8 cellular contexts compared by ENCODE assay signal in genomic region chr1:200351826-200352549, GRCh38. TPM values are rescaled to one million over a fixed set of nuclear protein-coding genes. Genes with fewer than 3 reads are reported as not detected.
DNase-seq lines count a peak whose midpoint lies in the region; ATAC-seq and TF ChIP-seq lines count a peak whose summit lies in the region.

No MANE protein-coding gene starts in this region.

- H3K4me2 ChIP-seq in OCI-LY3 (ENCODE audit: low read length): peak overlapping the region; percentile 57
- peak overlapping the region; percentile 61 for H3K4me2 ChIP-seq in skeletal muscle satellite cell (ENCODE audit: low read length)

- H3K4me1 ChIP-seq in OCI-LY3 (ENCODE audit: low read length) (peaks cover 32% of the 10 kb centered on the region), skeletal muscle satellite cell (ENCODE audit: control insufficient read depth, insufficient read depth, low read length) (peaks cover 22% of the 10 kb centered on the region), Peyer's patch (peaks cover 0 to 12% (median 0%) of the 10 kb centered on the region in 4 donors)

- TF ChIP-seq CTCF in OCI-LY3 (IDR thresholded peaks at IDR 0.05; ENCODE audit: low read depth, low read length): 0 out of 2 replicates have a peak, but pooled peaks have one; percentile 8
- no peak for TF ChIP-seq CTCF in Peyer's patch (IDR thresholded peaks at IDR 0.05)

- ATAC-seq in GM21576 (IDR thresholded peaks at IDR 0.05; ENCODE audit: unreplicated experiment): peak; percentile 69

- no peak overlapping the region for H3K27ac ChIP-seq in OCI-LY3 (ENCODE audit: low read length)
- peak overlapping the region in 1 of 4 donors; percentile 12 for H3K27ac ChIP-seq in Peyer's patch

- TF ChIP-seq POLR2A in Peyer's patch (IDR thresholded peaks at IDR 0.05): no peak

- peak overlapping the region; percentile 31 for H3K4me3 ChIP-seq in OCI-LY3 (ENCODE audit: low read length)
- peak overlapping the region; percentile 18 for H3K4me3 ChIP-seq in skeletal muscle satellite cell (ENCODE audit: low read length)
- peak overlapping the region in 1 of 4 donors; percentile 19 for H3K4me3 ChIP-seq in Peyer's patch

- peak overlapping the region; percentile 15; the same call in 1 of the 2 replicates for H3K9ac ChIP-seq in OCI-LY3 (ENCODE audit: low read length)
- peak overlapping the region; percentile 61 for H3K9ac ChIP-seq in skeletal muscle satellite cell (ENCODE audit: low read depth, low read length)

- H3K36me3 ChIP-seq in OCI-LY3 (replicated peaks; ENCODE audit: low read depth, low read length): no peaks in the 10 kb centered on the region
- no peaks in the 10 kb centered on the region for H3K36me3 ChIP-seq in skeletal muscle satellite cell (ENCODE audit: insufficient read depth, low read length)
- H3K36me3 ChIP-seq in Peyer's patch: no peaks in the 10 kb centered on the region

- H3K79me2 ChIP-seq in OCI-LY3 (ENCODE audit: low read length): no peaks in the 10 kb centered on the region

- H2AFZ ChIP-seq in OCI-LY3 (ENCODE audit: low read depth, low read length): peak overlapping the region; percentile 83

- no peaks in the 10 kb centered on the region for H4K20me1 ChIP-seq in OCI-LY3 (ENCODE audit: insufficient read depth, low read length)

- no peaks in the 10 kb centered on the region for H3K27me3 ChIP-seq in OCI-LY3 (ENCODE audit: low read depth, low read length)
- no peaks in the 10 kb centered on the region for H3K27me3 ChIP-seq in skeletal muscle satellite cell (ENCODE audit: control insufficient read depth, insufficient read depth, low read length)
- no peaks in the 10 kb centered on the region for H3K27me3 ChIP-seq in Peyer's patch

- no peaks in the 10 kb centered on the region for H3K9me3 ChIP-seq in OCI-LY3 (ENCODE audit: insufficient read depth, low read length)
- no peaks in the 10 kb centered on the region for H3K9me3 ChIP-seq in skeletal muscle satellite cell (replicated peaks; ENCODE audit: low read length)
- no peaks in the 10 kb centered on the region for H3K9me3 ChIP-seq in Peyer's patch

- DNase-seq in GF-D8 (lab: John Stamatoyannopoulos, UW) (peak; percentile 36), dermis blood vessel endothelial cell (peak; percentile 45), Peyer's patch (no peak), D341Med (ENCODE audit: low spot score) (no peak), NCI-H1092 treated with DMSO at 0.1 percent for 48 hours (lab: John Stamatoyannopoulos, UW) (no peak)

RNA-seq across cellular contexts. Expression of gene ZNF281, which starts 57.8 kb away (rescaled TPM):
- total RNA-seq in dermis blood vessel endothelial cell (23.5 TPM in 2 replicates), Peyer's patch (10 to 100 TPM in 1 of 4 donors, 1 to 10 TPM in 3; 6.3 to 12.2 (median 8.7) TPM)
- 16.7 and 19.0 TPM in 2 replicates for total RNA-seq in skeletal muscle satellite cell (2012; rRNA removed)

Comparison
In these comparisons a context has a peak if more than half of its experiments do, and no peak if none do; other contexts are left out.
1. DNase-seq: peak in GF-D8 (single experiment) and dermis blood vessel endothelial cell (single experiment); none in Peyer's patch (0 of 3), D341Med (single experiment) and NCI-H1092 treated with DMSO at 0.1 percent for 48 hours (single experiment).